ENCODE assay signal across 9 cellular contexts in genomic region chr11:75022759-75023396, GRCh38. TPM values are rescaled to one million over a fixed set of nuclear protein-coding genes. Genes with fewer than 3 reads are reported as not detected.
DNase-seq lines count a peak whose midpoint lies in the region; ATAC-seq and TF ChIP-seq lines count a peak whose summit lies in the region.
"Had no signal": no experiment of that assay in that cellular context is flagged by ENCODE, and none has a peak within 500 bp of the region (broad histone marks: within the 10 kb centered on the region; RNA-seq: fewer than 3 reads in every experiment).

No MANE protein-coding gene starts in this region.

- H3K27me3 Mint-ChIP-seq in GM23338 (ENCODE audit: insufficient read depth, low read depth, poor library complexity), result no peaks in the 10 kb centered on the region
- H3K27me3 Mint-ChIP-seq in activated naive CD8-positive, alpha-beta T cell treated with anti-CD3 and anti-CD28 coated beads, Interleukin-2, amount 50 U/mL, for 24 hours, result no peaks in the 10 kb centered on the region
- H3K27me3 Mint-ChIP-seq: dendritic cell treated with granulocyte-macrophage colony-stimulating factor and Interleukin-4, amounts not matched to agents 40 ng/mL and 50 ng/mL, for 4 days had no signal

- H3K27me3 ChIP-seq in GM23338 (ENCODE audit: insufficient read depth) (no peaks in the 10 kb centered on the region), heart left ventricle (no peaks in the 10 kb centered on the region), vagina (no peaks in the 10 kb centered on the region)

- H3K4me3 Mint-ChIP-seq in GM23338, result no peak overlapping the region
- no peak overlapping the region for H3K4me3 Mint-ChIP-seq in activated naive CD8-positive, alpha-beta T cell treated with anti-CD3 and anti-CD28 coated beads, Interleukin-2, amount 50 U/mL, for 24 hours
- H3K4me3 Mint-ChIP-seq: dendritic cell treated with granulocyte-macrophage colony-stimulating factor and Interleukin-4, amounts not matched to agents 40 ng/mL and 50 ng/mL, for 4 days had no signal

- H3K9me3 Mint-ChIP-seq in GM23338, result peaks cover 30% of the 10 kb centered on the region
- H3K9me3 Mint-ChIP-seq in activated naive CD8-positive, alpha-beta T cell treated with anti-CD3 and anti-CD28 coated beads, Interleukin-2, amount 50 U/mL, for 24 hours, result no peaks in the 10 kb centered on the region
- H3K9me3 Mint-ChIP-seq: dendritic cell treated with granulocyte-macrophage colony-stimulating factor and Interleukin-4, amounts not matched to agents 40 ng/mL and 50 ng/mL, for 4 days had no signal

- peak; percentile 99 for ATAC-seq in GM23338
- ATAC-seq in activated naive CD8-positive, alpha-beta T cell treated with anti-CD3 and anti-CD28 coated beads, Interleukin-2, amount 50 U/mL, for 24 hours, result peak; percentile 82
- peak; percentile 86 to 93 (median 90) for ATAC-seq in heart left ventricle

- H3K79me2 ChIP-seq in GM23338 (replicated peaks; ENCODE audit: insufficient read depth), result no peaks in the 10 kb centered on the region

- H3K27ac ChIP-seq in GM23338 (ENCODE audit: low read depth) (no peak overlapping the region), heart left ventricle (peak overlapping the region in 6 of 12 donors; percentile 17 to 64 (median 39)), vagina (no peak overlapping the region)

- H3K4me2 ChIP-seq in GM23338, result no peak overlapping the region

- no peaks in the 10 kb centered on the region for H3F3A ChIP-seq in GM23338 (replicated peaks; ENCODE audit: low read depth)

- peaks cover 25% of the 10 kb centered on the region for H3K36me3 Mint-ChIP-seq in GM23338 (ENCODE audit: low read depth)
- H3K36me3 Mint-ChIP-seq in activated naive CD8-positive, alpha-beta T cell treated with anti-CD3 and anti-CD28 coated beads, Interleukin-2, amount 50 U/mL, for 24 hours (ENCODE audit: low read depth), result peaks cover 7% of the 10 kb centered on the region

- H3K4me1 Mint-ChIP-seq in GM23338, result no peaks in the 10 kb centered on the region
- H3K4me1 Mint-ChIP-seq in activated naive CD8-positive, alpha-beta T cell treated with anti-CD3 and anti-CD28 coated beads, Interleukin-2, amount 50 U/mL, for 24 hours, result no peaks in the 10 kb centered on the region

- intact Hi-C loops in heart left ventricle (cut with DNase I) (loop anchor here in 8 of 10 donors (2.0 to 5.0 kb wide), 3 partner anchors 76 to 226 kb away; partner anchors contain the start of genes SPCS2 (in 1 of the 8) and XRRA1 (in 1 of the 8)), vagina (cut with DNase I) (loop anchor here (10.0 kb wide), 1 partner anchor 222 kb away; the partner anchor contains the start of gene TPBGL)

- no peak overlapping the region for H3K27ac Mint-ChIP-seq in GM23338
- no peak overlapping the region for H3K27ac Mint-ChIP-seq in activated naive CD8-positive, alpha-beta T cell treated with anti-CD3 and anti-CD28 coated beads, Interleukin-2, amount 50 U/mL, for 24 hours
- H3K27ac Mint-ChIP-seq: dendritic cell treated with granulocyte-macrophage colony-stimulating factor and Interleukin-4, amounts not matched to agents 40 ng/mL and 50 ng/mL, for 4 days had no signal

- TF ChIP-seq POLR2A in heart left ventricle (IDR thresholded peaks at IDR 0.05) (no peak), vagina (IDR thresholded peaks at IDR 0.05) (no peak)

- H4K20me1 ChIP-seq in GM23338 (replicated peaks; ENCODE audit: insufficient read depth), result no peaks in the 10 kb centered on the region

- H3K4me1 ChIP-seq in GM23338 (ENCODE audit: insufficient read depth) (no peaks in the 10 kb centered on the region), heart left ventricle (peaks cover 0 to 22% (median 5%) of the 10 kb centered on the region in 12 donors), vagina (no peaks in the 10 kb centered on the region)

- H3K36me3 ChIP-seq in GM23338 (ENCODE audit: insufficient read depth) (0 out of 2 replicates have a peak, but pooled peaks cover 4% of the 10 kb centered on the region), heart left ventricle (no peaks in the 10 kb centered on the region), vagina (no peaks in the 10 kb centered on the region)

- H3K9me3 ChIP-seq in heart left ventricle (peaks cover 0 to 8% (median 0%) of the 10 kb centered on the region in 12 donors), vagina (no peaks in the 10 kb centered on the region)

- TF ChIP-seq CTCF in GM23338 (conservative IDR thresholded peaks at IDR 0.05; ENCODE audit: low read depth in 2 of 2), result peak; percentile 90 to 95
- TF ChIP-seq CTCF in heart left ventricle (IDR thresholded peaks at IDR 0.05), result peak; percentile 81 to 97 (median 94)
- TF ChIP-seq CTCF in vagina (IDR thresholded peaks at IDR 0.05), result peak; percentile 77 to 86 (median 83)

- WGBS in heart left ventricle, 4 donors, result 41 to 55% (median 50%) methylated on average over 5 of the region's 5 CpGs

- H2AFZ ChIP-seq in GM23338, result no peak overlapping the region

- H3K9me2 ChIP-seq in GM23338 (ENCODE audit: insufficient read depth), result no peaks in the 10 kb centered on the region

- no peak overlapping the region for H3K4me3 ChIP-seq in GM23338
- no peak overlapping the region for H3K4me3 ChIP-seq in heart left ventricle
- H3K4me3 ChIP-seq in vagina, result no peak overlapping the region

- DNase-seq in DMS153 (lab: John Stamatoyannopoulos, UW), result peak; percentile 44
- DNase-seq in GM23338 (ENCODE audit: low spot score), result peak; percentile 88
- DNase-seq in NCI-H1092 treated with DMSO at 0.1 percent for 48 hours (lab: John Stamatoyannopoulos, UW), result peak; percentile 71
- peak; percentile 50 to 72 for DNase-seq in SW 1271 (lab: John Stamatoyannopoulos, UW)
- peak; percentile 77 for DNase-seq in activated naive CD8-positive, alpha-beta T cell treated with anti-CD3 and anti-CD28 coated beads, Interleukin-2, amount 50 U/mL, for 24 hours
- DNase-seq in heart left ventricle, result peak; percentile 71 to 84 (median 78)
- DNase-seq in pulmonary artery endothelial cell (ENCODE audit: low read depth, low spot score), result peak; percentile 47
- peak in 1 of 2 donors; percentile 74 for DNase-seq in vagina (ENCODE audit: extremely low spot score in 2 of 2)

TF ChIP-seq in GM23338, 12 proteins besides CTCF, POLR2A, EP300 and RAD21 (continues in another document):
- no peak for TF ChIP-seq JUNB (IDR thresholded peaks at IDR 0.05; ENCODE audit: unreplicated experiment)
- no peak for TF ChIP-seq ZNF462 (CRISPR knock-in tag; IDR thresholded peaks at IDR 0.05)

RNA-seq across cellular contexts. Expression of gene NEU3, which starts 34.1 kb away (rescaled TPM):
- total RNA-seq in GM23338 (2014; rRNA removed; shearing (Covaris generic)), result 23.4 and 25.9 TPM in 2 replicates
- 2.8 TPM in 2 replicates for polyA plus RNA-seq in GM23338 (2016; fragmentation: Nextera tagmentation; extraction: Ambion mirVana)
- total RNA-seq in heart left ventricle, result 10 to 100 TPM in 3 of 9 donors, 1 to 10 TPM in 6; 5.1 to 16.6 (median 7.7) TPM
- polyA plus RNA-seq in heart left ventricle, result 10 to 100 TPM in 1 of 2 donors, 1 to 10 TPM in 1; 6.0 to 14.1 TPM
- total RNA-seq in pulmonary artery endothelial cell, result 5.2 and 6.9 TPM in 2 replicates
- 5.6 TPM for total RNA-seq in vagina
